20 cellular contexts compared by ENCODE assay signal in the genomic region with DNA sequence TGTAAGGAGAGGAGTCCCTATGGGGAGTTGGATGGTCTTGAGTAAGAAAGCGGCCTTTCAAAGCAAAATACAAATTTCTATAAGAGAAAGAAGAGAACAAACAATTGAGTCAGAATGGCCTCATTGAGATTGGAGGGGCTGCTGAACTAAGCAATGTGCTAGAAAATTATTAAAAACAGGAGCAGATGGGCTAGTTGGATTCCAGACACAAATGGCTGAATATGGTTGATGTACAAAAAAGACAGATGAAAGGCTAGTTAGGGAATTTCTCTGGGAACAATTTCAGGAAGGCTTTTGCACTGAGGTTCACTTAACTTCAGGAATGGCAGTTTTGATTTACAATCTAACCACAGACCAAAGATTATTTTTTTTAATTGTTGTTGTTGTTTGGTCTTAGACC.
"Had no signal": no experiment of that assay in that cellular context is flagged by ENCODE, and none has a peak within 500 bp of the region (broad histone marks: within the 10 kb centered on the region; RNA-seq: fewer than 3 reads in every experiment).

No MANE protein-coding gene starts in this region.

- H3K27me3 Mint-ChIP-seq: memory B cell; progenitor cell of endocrine pancreas; stimulated activated naive CD8-positive, alpha-beta T cell treated with anti-CD3 and anti-CD28 coated beads, Interleukin-15, Interleukin-2, amounts not matched to agents 100 ng/mL and 50 ng/mL, for 24 hours had no signal

- H3K4me1 Mint-ChIP-seq: memory B cell, natural killer cell had no signal

- H3K9me3 Mint-ChIP-seq: memory B cell; neural crest cell; stimulated activated naive B cell treated with anti-CD40 and anti-IgM and Interleukin-4, amounts not matched to agents 10 μg/mL and 1 μg/mL and 100 μg/mL, for 72 hours had no signal

- H3K36me3 Mint-ChIP-seq: memory B cell; stimulated activated naive B cell treated with anti-CD40 and anti-IgM and Interleukin-4, amounts not matched to agents 10 μg/mL and 1 μg/mL and 100 μg/mL, for 72 hours had no signal

- H3K27ac Mint-ChIP-seq: memory B cell; natural killer cell; progenitor cell of endocrine pancreas; stimulated activated naive B cell treated with anti-CD40 and anti-IgM and Interleukin-4, amounts not matched to agents 10 μg/mL and 1 μg/mL and 100 μg/mL, for 72 hours; stimulated activated naive CD8-positive, alpha-beta T cell treated with anti-CD3 and anti-CD28 coated beads, Interleukin-15, Interleukin-2, amounts not matched to agents 100 ng/mL and 50 ng/mL, for 24 hours had no signal

- H3K4me3 Mint-ChIP-seq: memory B cell; natural killer cell; neural crest cell; stimulated activated naive B cell treated with anti-CD40 and anti-IgM and Interleukin-4, amounts not matched to agents 10 μg/mL and 1 μg/mL and 100 μg/mL, for 72 hours; stimulated activated naive CD8-positive, alpha-beta T cell treated with anti-CD3 and anti-CD28 coated beads, Interleukin-15, Interleukin-2, amounts not matched to agents 100 ng/mL and 50 ng/mL, for 24 hours had no signal

- DNase-seq: dermis blood vessel endothelial cell; effector memory CD4-positive, alpha-beta T cell; foreskin fibroblast; gastrocnemius medialis; heart left ventricle; islet precursor cell; left ventricle myocardium superior; lower lobe of right lung; natural killer cell; right lobe of liver; small intestine; stimulated activated CD4-positive, alpha-beta T cell treated with anti-CD3 and anti-CD28 coated beads, Interleukin-15, amount 100 ng/mL, for 24 hours; stimulated activated CD4-positive, alpha-beta T cell treated with anti-CD3 and anti-CD28 coated beads, Interleukin-2, amount 100 ng/mL, for 48 hours; stimulated activated naive B cell treated with anti-CD40 and anti-IgM and Interleukin-4, amounts not matched to agents 10 μg/mL and 1 μg/mL and 100 μg/mL, for 72 hours; upper lobe of right lung; uterus had no signal

- ATAC-seq: gastrocnemius medialis; heart left ventricle; left ventricle myocardium superior; lower lobe of right lung; natural killer cell; right lobe of liver; stimulated activated naive B cell treated with anti-CD40 and anti-IgM and Interleukin-4, amounts not matched to agents 10 μg/mL and 1 μg/mL and 100 μg/mL, for 72 hours; upper lobe of right lung had no signal
